8 cellular contexts compared by ENCODE assay signal in genomic region chr7:57437581-57437980, GRCh38. TPM values are rescaled to one million over a fixed set of nuclear protein-coding genes. Genes with fewer than 3 reads are reported as not detected.
"Had no signal": no experiment of that assay in that cellular context is flagged by ENCODE, and none has a peak within 500 bp of the region (broad histone marks: within the 10 kb centered on the region; RNA-seq: fewer than 3 reads in every experiment).

No MANE protein-coding gene starts in this region.

- H3K4me3 Mint-ChIP-seq: IgD-negative memory B cell had no signal

- H3K4me3 ChIP-seq: K562 had no signal

- ATAC-seq: HepG2, K562 had no signal

- H3K4me1 Mint-ChIP-seq: IgD-negative memory B cell had no signal

- H3K27ac Mint-ChIP-seq: IgD-negative memory B cell had no signal

- H3K27ac ChIP-seq: HL-60 had no signal

- DNase-seq: IMR-90, KBM-7 had no signal

- H3K27me3 Mint-ChIP-seq: IgD-negative memory B cell had no signal

RNA-seq across cellular contexts. Expression of gene ZNF716, which starts 12.4 kb away (rescaled TPM):
- total RNA-seq: HepG2, HT-29, HT1080, IMR-90, K562 had no signal
- polyA plus RNA-seq: HepG2, IgD-negative memory B cell, IMR-90, K562 had no signal
